ENCODE assay signal across 11 cellular contexts in genomic region chr9:105510024-105510423, GRCh38. TPM values are rescaled to one million over a fixed set of nuclear protein-coding genes. Genes with fewer than 3 reads are reported as not detected.
A peak's percentile ranks its signal among the peaks of the same experiment; 100 is the strongest.
DNase-seq lines count a peak whose midpoint lies in the region; ATAC-seq, FAIRE-seq and TF ChIP-seq lines count a peak whose summit lies in the region.
"Had no signal": no experiment of that assay in that cellular context is flagged by ENCODE, and none has a peak within 500 bp of the region (broad histone marks: within the 10 kb centered on the region; RNA-seq: fewer than 3 reads in every experiment).

No MANE protein-coding gene starts in this region.

- H3K14ac ChIP-seq in neuronal stem cell (ENCODE audit: low read length) = no peak overlapping the region

- SMC1A ChIA-PET in GM12878 (lab: Charles Lee; ENCODE audit: uncharacterized antibody, unreplicated experiment) = interaction anchor here (0.9 to 2.7 kb wide), 5 partner anchors 9 to 99 kb away, joined by 3 to 21 read pairs (median 11); no protein-coding TSS in a partner anchor

- WGBS in GM12878 (ENCODE audit: insufficient coverage, insufficient replicate concordance, low lambda C conversion rate, missing lambda C conversion rate) = 0% methylated on average over 1 of the region's 1 CpG
- no CpG with 5 or more reads among the region's 1 CpG for WGBS in neuronal stem cell (ENCODE audit: extremely low coverage in 2 of 2, insufficient read length in 2 of 2, insufficient replicate concordance in 1 of 2), 2 donors

- H2BK5ac ChIP-seq in neuronal stem cell (ENCODE audit: low read length) = no peak overlapping the region

- peaks cover 14% of the 10 kb centered on the region for H3K36me3 ChIP-seq in ACC112 (ENCODE audit: insufficient read depth, low read length)
- H3K36me3 ChIP-seq in GM12878 (ENCODE audit: control insufficient read depth in 2 of 2, insufficient read depth in 2 of 2, low read length in 1 of 2) = peaks cover 6 to 25% of the 10 kb centered on the region in 2 experiments; a peak in 3 of 4 replicates
- H3K36me3 ChIP-seq in neuronal stem cell (replicated peaks in 1 of 2; ENCODE audit: control insufficient read depth in 2 of 2, insufficient read depth in 2 of 2, low read length in 2 of 2) = peaks cover 8 to 77% of the 10 kb centered on the region in 2 donors

- peak overlapping the region; percentile 15; the same call in 1 of the 2 replicates for H3K4me3 ChIP-seq in ACC112 (ENCODE audit: low read depth, low read length)
- H3K4me3 ChIP-seq in GM12878 = no peak overlapping the region
- H3K4me3 ChIP-seq in neuronal stem cell (ENCODE audit: low read length in 2 of 2) = no peak overlapping the region
- H3K4me3 ChIP-seq: BLaER1 treated with 17β-estradiol and CSF1 and Interleukin-3, amounts not matched to agents 10 nM and 100 nM; ovary had no signal

- FAIRE-seq in GM12878 (lab: Jason Lieb, UNC) = no peak

- H3K9ac ChIP-seq in GM12878 (ENCODE audit: control insufficient read depth, insufficient read depth, low read length) (no peak overlapping the region), neuronal stem cell (ENCODE audit: low read depth, low read length, poor library complexity) (no peak overlapping the region)
- H3K9ac ChIP-seq: BLaER1 treated with 17β-estradiol and CSF1 and Interleukin-3, amounts not matched to agents 10 nM and 100 nM had no signal

- H3K79me2 ChIP-seq in ACC112 (ENCODE audit: control insufficient read depth, insufficient read depth, low read length, unreplicated experiment) (no peaks in the 10 kb centered on the region), GM12878 (ENCODE audit: control insufficient read depth, insufficient read depth, low read length) (peaks cover 20% of the 10 kb centered on the region)

- no peak for TF ChIP-seq RAD21 in GM12878 (IDR thresholded peaks at IDR 0.05; ENCODE audit: insufficient read depth, low read depth, low read length)

- H3K18ac ChIP-seq in neuronal stem cell (ENCODE audit: low read length) = no peak overlapping the region

- H4K20me1 ChIP-seq in GM12878 (ENCODE audit: control insufficient read depth, insufficient read depth) = no peaks in the 10 kb centered on the region
- H4K20me1 ChIP-seq: BLaER1 treated with 17β-estradiol and CSF1 and Interleukin-3, amounts not matched to agents 10 nM and 100 nM had no signal

- H3K4me1 ChIP-seq in ACC112 (ENCODE audit: control insufficient read depth, insufficient read depth, low read length, unreplicated experiment) = peaks cover 19% of the 10 kb centered on the region
- H3K4me1 ChIP-seq in GM12878 (ENCODE audit: control insufficient read depth, insufficient read depth, low read length) = no peaks in the 10 kb centered on the region; the same call in none of the 2 replicates
- no peaks in the 10 kb centered on the region for H3K4me1 ChIP-seq in neuronal stem cell (ENCODE audit: control insufficient read depth in 2 of 2, insufficient read depth in 1 of 2, low read depth in 1 of 2, low read length in 2 of 2)

- H3K23ac ChIP-seq in neuronal stem cell (ENCODE audit: low read depth, low read length, poor library complexity) = no peak overlapping the region

- ATAC-seq in GM19023 (IDR thresholded peaks at IDR 0.05; ENCODE audit: unreplicated experiment) = peak; percentile 72
- ATAC-seq in HG03060 (IDR thresholded peaks at IDR 0.05; ENCODE audit: low read depth, unreplicated experiment) = peak; percentile 72
- peak; percentile 78 for ATAC-seq in GM12878
- ATAC-seq: esophagus mucosa had no signal

- RAD21 ChIA-PET in GM12878 (lab: Charles Lee; ENCODE audit: unreplicated experiment) = interaction anchor here (1.0 to 1.9 kb wide), 3 partner anchors 10 to 26 kb away, joined by 3 to 10 read pairs (median 6); no protein-coding TSS in a partner anchor

- no peak overlapping the region for H2BK120ac ChIP-seq in neuronal stem cell (ENCODE audit: low read depth, low read length)

- in situ Hi-C loops in GM12878 (cut with MboI) = no loop called here

- no peak overlapping the region for H2BK15ac ChIP-seq in neuronal stem cell (ENCODE audit: low read length)

- H3K4me2 ChIP-seq in GM12878 (ENCODE audit: control insufficient read depth, insufficient read depth) (no peak overlapping the region), neuronal stem cell (ENCODE audit: insufficient read depth, low read length, poor library complexity, severe bottlenecking) (no peak overlapping the region)

- no peak overlapping the region for H3K4ac ChIP-seq in neuronal stem cell (ENCODE audit: low read length)

- intact Hi-C loops in GM12878 (cut with micrococcal nuclease; ENCODE audit: unreplicated experiment) = no loop called here

- no peak for TF ChIP-seq CTCF in GM12878 (IDR thresholded peaks at IDR 0.05 in 2 of 3, conservative IDR thresholded peaks at IDR 0.05 in 1 of 3; ENCODE audit: control insufficient read depth in 2 of 3, extremely low read depth in 1 of 3, insufficient read depth in 1 of 3, low read depth in 3 of 3, low read length in 3 of 3)

- peak overlapping the region; percentile 59 for H3K27ac ChIP-seq in ACC112 (ENCODE audit: low read depth, low read length)
- H3K27ac ChIP-seq in GM12878 (ENCODE audit: control insufficient read depth, insufficient read depth) = peak overlapping the region; percentile 30
- no peak overlapping the region for H3K27ac ChIP-seq in neuronal stem cell (replicated peaks; ENCODE audit: low read length)
- H3K27ac ChIP-seq: ovary had no signal

- TF ChIP-seq EP300 in GM12878 (IDR thresholded peaks at IDR 0.05; ENCODE audit: borderline replicate concordance in 1 of 2, control insufficient read depth in 1 of 2, low read depth in 2 of 2, low read length in 2 of 2) = peak in 1 of 2 experiments; percentile 12; a peak in 1 of 4 replicates

- no peak for TF ChIP-seq POLR2A in GM12878 (IDR thresholded peaks at IDR 0.05; ENCODE audit: low read depth, low read length)

- H4K8ac ChIP-seq in neuronal stem cell (ENCODE audit: low read depth, low read length) = no peak overlapping the region

- no peaks in the 10 kb centered on the region for H3K79me1 ChIP-seq in neuronal stem cell (ENCODE audit: low read depth, low read length)

- H3K9me3 ChIP-seq in GM12878 (replicated peaks; ENCODE audit: control insufficient read depth, insufficient read depth, low read length) = peaks cover 3% of the 10 kb centered on the region
- peaks cover 2% of the 10 kb centered on the region in 2 donors for H3K9me3 ChIP-seq in neuronal stem cell (replicated peaks in 1 of 2; ENCODE audit: control insufficient read depth in 2 of 2, insufficient read depth in 1 of 2, low read depth in 1 of 2, low read length in 2 of 2)
- H3K9me3 ChIP-seq: ovary had no signal

- DNase-seq in GM12878 (ENCODE audit: low read depth, low spot score) = peak; percentile 54
- DNase-seq in neuronal stem cell (ENCODE audit: low spot score) = no peak
- no peak for DNase-seq in C1 segment of cervical spinal cord (lab: John Stamatoyannopoulos, UW)
- no peak for DNase-seq in activated gamma-delta T cell (lab: John Stamatoyannopoulos, UW)
- no peak for DNase-seq in cerebellum (ENCODE audit: low spot score)
- DNase-seq: ovary had no signal

- H2AK5ac ChIP-seq in neuronal stem cell (ENCODE audit: low read depth, low read length) = no peak overlapping the region

- POLR2A ChIA-PET in GM12878 (lab: Charles Lee) = interaction anchor here (2.8 kb wide), 1 partner anchor 10 kb away, joined by 15 read pairs; no protein-coding TSS in a partner anchor

- CTCF ChIA-PET in GM12878 (lab: Yijun Ruan, JAX) = interaction anchor here (1.2 kb wide), 1 partner anchor 83 kb away, joined by 3 read pairs; no protein-coding TSS in a partner anchor

- H2BK12ac ChIP-seq in neuronal stem cell (ENCODE audit: low read length) = no peak overlapping the region

- no peak overlapping the region for H2AFZ ChIP-seq in ACC112 (ENCODE audit: low read length, unreplicated experiment)
- H2AFZ ChIP-seq in GM12878 (ENCODE audit: control insufficient read depth, low read depth, low read length) = no peak overlapping the region
- no peak overlapping the region for H2AFZ ChIP-seq in neuronal stem cell (ENCODE audit: low read length)

- H3K27me3 ChIP-seq in ACC112 (ENCODE audit: insufficient read depth, low read length) (no peaks in the 10 kb centered on the region), GM12878 (replicated peaks in 1 of 2; ENCODE audit: control insufficient read depth in 2 of 2, insufficient read depth in 2 of 2, low read length in 1 of 2) (no peaks in the 10 kb centered on the region), neuronal stem cell (ENCODE audit: control insufficient read depth in 3 of 3, insufficient read depth in 3 of 3, low read depth in 1 of 3, low read length in 3 of 3) (no peaks in the 10 kb centered on the region)
- H3K27me3 ChIP-seq: BLaER1 treated with 17β-estradiol and CSF1 and Interleukin-3, amounts not matched to agents 10 nM and 100 nM; ovary had no signal

- H4K91ac ChIP-seq in neuronal stem cell (ENCODE audit: low read depth, low read length, poor library complexity) = no peak overlapping the region

- no TSS peak for BruUV-seq in GM12878 (replicated peaks; lab: Mats Ljungman, UMichigan)

TF ChIP-seq in GM12878, 131 proteins besides CTCF, POLR2A, EP300 and RAD21 (continues in another document):
- TF ChIP-seq SREBF2 (IDR thresholded peaks at IDR 0.05; ENCODE audit: low read length) (no peak), ETV6 (conservative IDR thresholded peaks at IDR 0.05 in 1 of 2, IDR thresholded peaks at IDR 0.05 in 1 of 2; ENCODE audit: borderline replicate concordance in 1 of 2, low read depth in 1 of 2) (no peak), TCF7 (IDR thresholded peaks at IDR 0.05; ENCODE audit: borderline replicate concordance) (no peak), NR2C2 (IDR thresholded peaks at IDR 0.05; ENCODE audit: borderline replicate concordance, control insufficient read depth, insufficient read length, low read depth) (no peak), STAT3 (IDR thresholded peaks at IDR 0.05; ENCODE audit: low read depth, low read length) (no peak)

RNA-seq across cellular contexts. Expression of gene FKTN, which starts 47.9 kb away (rescaled TPM):
- total RNA-seq in GM12878 (2013; cell fraction: nucleolus; rRNA removed) = 108 and 128 TPM in 2 replicates
- total RNA-seq in GM12878 (2014; rRNA removed) = 9.0 and 9.3 TPM in 2 replicates
- total RNA-seq in GM12878 (2014; rRNA removed; fragmentation: Illumina TruSeq; extraction: Trizol) = 15.6 and 18.8 TPM in 2 replicates
- 9.6 and 11.9 TPM in 2 replicates for total RNA-seq in GM12878 (2021)
- 2.9 TPM for polyA plus RNA-seq in GM12878 (2011; ENCODE audit: low read depth)
- 11.6 and 22.0 TPM in 2 replicates for polyA plus RNA-seq in GM12878 (2011; rRNA removed)
- 3.5 and 4.1 TPM in 2 replicates for polyA plus RNA-seq in GM12878 (2011; cell fraction: cytosol; rRNA removed)
- polyA plus RNA-seq in GM12878 (2011; cell fraction: nucleus; rRNA removed) = 12.5 and 16.1 TPM in 2 replicates
- 5.9 and 6.6 TPM in 2 replicates for polyA plus RNA-seq in GM12878 (2012)
- polyA plus RNA-seq in GM12878 (2014; fragmentation: Illumina TruSeq; extraction: Trizol) = 12.7 and 15.9 TPM in 2 replicates
- 1 to 10 TPM; 3.6 to 5.5 TPM for polyA plus RNA-seq in GM12878 (2014; fragmentation: Nextera tagmentation; extraction: Ambion mirVana)
- polyA plus RNA-seq in GM12878 (2014; rRNA removed) = 5.7 and 6.7 TPM in 2 replicates
- 10 to 100 TPM in 1 of 2 experiments, 1 to 10 TPM in 1; 9.6 to 11.6 TPM for polyA plus RNA-seq in GM12878 (2016; fragmentation: Nextera tagmentation; extraction: Ambion mirVana)
- 14.5 and 14.6 TPM in 2 replicates for polyA minus RNA-seq in GM12878 (2011; rRNA and poly(A)+ RNA removed)
- polyA minus RNA-seq in GM12878 (2011; cell fraction: cytosol; rRNA and poly(A)+ RNA removed) = 3.2 and 5.7 TPM in 2 replicates
- 18.6 and 19.5 TPM in 2 replicates for polyA minus RNA-seq in GM12878 (2011; cell fraction: nucleus; rRNA and poly(A)+ RNA removed)
- polyA plus RNA-seq in neuronal stem cell (2013, experiment 1 of 2) = 15.1 TPM
- 14.2 TPM for polyA plus RNA-seq in neuronal stem cell (2013, experiment 2 of 2)
- 35.5 TPM for total RNA-seq in cerebellum
